Comparison of ENCODE assay signal across 16 cellular contexts in the genomic region with DNA sequence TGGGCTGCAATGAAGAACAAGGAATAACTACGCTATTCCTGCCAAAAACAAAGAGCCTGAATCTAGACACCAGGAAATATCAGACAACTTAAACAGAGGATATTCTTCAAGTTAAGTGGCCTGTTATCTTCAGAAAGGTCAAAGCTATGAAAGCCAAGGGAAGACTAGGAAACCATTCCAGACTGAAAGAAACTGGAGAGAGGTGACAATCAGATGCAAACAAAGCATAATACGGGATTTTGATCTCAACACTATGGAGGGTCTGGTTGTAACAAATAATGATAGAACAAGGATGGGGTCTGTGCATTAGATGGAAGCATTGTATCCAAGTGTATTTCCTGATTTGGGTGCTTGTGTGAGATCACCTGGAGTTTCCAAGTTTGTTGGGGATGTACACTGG. TPM values are rescaled to one million over a fixed set of nuclear protein-coding genes. Genes with fewer than 3 reads are reported as not detected.
DNase-seq lines count a peak whose midpoint lies in the region; ATAC-seq and TF ChIP-seq lines count a peak whose summit lies in the region.
"Had no signal": no experiment of that assay in that cellular context is flagged by ENCODE, and none has a peak within 500 bp of the region (broad histone marks: within the 10 kb centered on the region; RNA-seq: fewer than 3 reads in every experiment).

No MANE protein-coding gene starts in this region.

- H3K9me3 Mint-ChIP-seq in activated CD4-positive, alpha-beta T cell treated with anti-CD3 and anti-CD28 coated beads, Interleukin-2, amount 10 ng/mL, durations not matched to agents 24 days and 14 days, result no peaks in the 10 kb centered on the region
- H3K9me3 Mint-ChIP-seq in activated naive CD8-positive, alpha-beta T cell treated with anti-CD3 and anti-CD28 coated beads for 36 hours, result no peaks in the 10 kb centered on the region
- H3K9me3 Mint-ChIP-seq in neural crest cell, result no peaks in the 10 kb centered on the region

- intact Hi-C loops in activated CD4-positive, alpha-beta T cell treated with anti-CD3 and anti-CD28 coated beads, Interleukin-2, amount 10 ng/mL, durations not matched to agents 24 days and 14 days (cut with micrococcal nuclease), result loop anchor here (10.0 kb wide), 1 partner anchor 1791 kb away; no protein-coding TSS in a partner anchor

- no peaks in the 10 kb centered on the region for H3K27me3 Mint-ChIP-seq in activated CD4-positive, alpha-beta T cell treated with anti-CD3 and anti-CD28 coated beads, Interleukin-2, amount 10 ng/mL, durations not matched to agents 24 days and 14 days
- H3K27me3 Mint-ChIP-seq in activated naive CD8-positive, alpha-beta T cell treated with anti-CD3 and anti-CD28 coated beads for 36 hours, result no peaks in the 10 kb centered on the region
- no peaks in the 10 kb centered on the region for H3K27me3 Mint-ChIP-seq in neural crest cell (ENCODE audit: low read depth)

- DNase-seq in activated CD4-positive, alpha-beta T cell treated with anti-CD3 and anti-CD28 coated beads, Interleukin-2, amount 10 ng/mL, durations not matched to agents 24 days and 14 days, result no peak
- no peak for DNase-seq in activated CD4-positive, alpha-beta T cell treated with anti-CD3 and anti-CD28 coated beads, Interleukin-2, amount 50 U/mL, for 1 hour
- no peak for DNase-seq in activated naive CD8-positive, alpha-beta T cell treated with anti-CD3 and anti-CD28 coated beads for 36 hours
- no peak for DNase-seq in neural crest cell (ENCODE audit: low read depth, low spot score)
- no peak for DNase-seq in NCI-H1092 treated with DMSO at 0.1 percent for 48 hours (lab: John Stamatoyannopoulos, UW)
- DNase-seq: activated CD4-positive, CD25-positive, alpha-beta regulatory T cell treated with anti-CD3 and anti-CD28 coated beads, Interleukin-2, amount 50 U/mL, for 72 hours; activated gamma-delta T cell; central memory CD4-positive, alpha-beta T cell; midbrain; NCI-H1105 treated with DMSO at 0.1 percent for 48 hours; NCI-H2227 treated with DMSO at 0.1 percent for 48 hours; stimulated activated CD4-positive, alpha-beta T cell treated with anti-CD3 and anti-CD28 coated beads, Interleukin-12 subunit alpha, Interleukin-12 subunit beta, amount 100 ng/mL, for 4 hours had no signal

- peak overlapping the region; percentile 76; the same call in 1 of the 2 replicates for H3K4me2 ChIP-seq in KMS-11

- no peak overlapping the region for H2AFZ ChIP-seq in KMS-11 (ENCODE audit: low read depth)

- no peaks in the 10 kb centered on the region for H3K27me3 ChIP-seq in KMS-11 (ENCODE audit: insufficient read depth, low read depth)
- H3K27me3 ChIP-seq: gastroesophageal sphincter had no signal

- H3K36me3 Mint-ChIP-seq in activated CD4-positive, alpha-beta T cell treated with anti-CD3 and anti-CD28 coated beads, Interleukin-2, amount 10 ng/mL, durations not matched to agents 24 days and 14 days (ENCODE audit: low read depth), result peaks cover 28% of the 10 kb centered on the region
- H3K36me3 Mint-ChIP-seq in activated naive CD8-positive, alpha-beta T cell treated with anti-CD3 and anti-CD28 coated beads for 36 hours, result peaks cover 28% of the 10 kb centered on the region
- H3K36me3 Mint-ChIP-seq in neural crest cell (ENCODE audit: low read depth), result no peaks in the 10 kb centered on the region

- no peak overlapping the region for H3K9ac ChIP-seq in KMS-11

- no peaks in the 10 kb centered on the region; the same call in 1 of the 2 replicates for H3K36me3 ChIP-seq in KMS-11 (ENCODE audit: insufficient read depth)

- H3K27ac ChIP-seq in KMS-11, result no peak overlapping the region
- H3K27ac ChIP-seq: gastroesophageal sphincter had no signal

- H4K20me1 ChIP-seq in KMS-11 (ENCODE audit: insufficient read depth), result no peaks in the 10 kb centered on the region

- TF ChIP-seq CTCF in KMS-11 (conservative IDR thresholded peaks at IDR 0.05; ENCODE audit: low read depth, low read length), result no peak
- TF ChIP-seq CTCF in neural crest cell (conservative IDR thresholded peaks at IDR 0.05), result no peak

- peak overlapping the region; percentile 0 for H3K27ac Mint-ChIP-seq in activated CD4-positive, alpha-beta T cell treated with anti-CD3 and anti-CD28 coated beads, Interleukin-2, amount 10 ng/mL, durations not matched to agents 24 days and 14 days
- H3K27ac Mint-ChIP-seq in activated naive CD8-positive, alpha-beta T cell treated with anti-CD3 and anti-CD28 coated beads for 36 hours, result peak overlapping the region; percentile 49
- H3K27ac Mint-ChIP-seq in neural crest cell (ENCODE audit: unreplicated experiment), result no peak overlapping the region

- H3K4me1 Mint-ChIP-seq in activated CD4-positive, alpha-beta T cell treated with anti-CD3 and anti-CD28 coated beads, Interleukin-2, amount 10 ng/mL, durations not matched to agents 24 days and 14 days, result peaks cover 40% of the 10 kb centered on the region
- peaks cover 38% of the 10 kb centered on the region for H3K4me1 Mint-ChIP-seq in activated naive CD8-positive, alpha-beta T cell treated with anti-CD3 and anti-CD28 coated beads for 36 hours
- H3K4me1 Mint-ChIP-seq in neural crest cell, result peaks cover 23% of the 10 kb centered on the region

- H3K4me3 Mint-ChIP-seq in activated CD4-positive, alpha-beta T cell treated with anti-CD3 and anti-CD28 coated beads, Interleukin-2, amount 10 ng/mL, durations not matched to agents 24 days and 14 days, result peak overlapping the region; percentile 56
- H3K4me3 Mint-ChIP-seq in activated naive CD8-positive, alpha-beta T cell treated with anti-CD3 and anti-CD28 coated beads for 36 hours, result peak overlapping the region; percentile 55
- H3K4me3 Mint-ChIP-seq in neural crest cell, result peak overlapping the region; percentile 45

- peaks cover 44% of the 10 kb centered on the region for H3K4me1 ChIP-seq in KMS-11 (ENCODE audit: low read depth, poor library complexity, severe bottlenecking)

- H3K4me3 ChIP-seq in KMS-11 (IDR thresholded peaks at IDR 0.05; ENCODE audit: insufficient read depth, low read depth, low read length), result no peak overlapping the region
- H3K4me3 ChIP-seq: gastroesophageal sphincter had no signal

- ATAC-seq in GM19035 (IDR thresholded peaks at IDR 0.05; ENCODE audit: unreplicated experiment) (no peak), GM19324 (IDR thresholded peaks at IDR 0.05; ENCODE audit: low FRiP score, unreplicated experiment) (no peak)
- ATAC-seq: gastroesophageal sphincter had no signal

- peaks cover 72% of the 10 kb centered on the region for H3K79me2 ChIP-seq in KMS-11 (ENCODE audit: insufficient read depth, low read depth)

RNA-seq across cellular contexts. Expression of gene EPRS1, which starts 2.7 kb away (rescaled TPM):
- 182 and 200 TPM in 2 replicates for total RNA-seq in activated CD4-positive, alpha-beta T cell treated with anti-CD3 and anti-CD28 coated beads, Interleukin-2, amount 10 ng/mL, durations not matched to agents 24 days and 14 days
- total RNA-seq in activated naive CD8-positive, alpha-beta T cell treated with anti-CD3 and anti-CD28 coated beads for 36 hours, result 100 to 1,000 TPM; 222 to 237 TPM
- 98.7 TPM in 2 replicates for total RNA-seq in neural crest cell

RNA-seq across cellular contexts. Expression of gene BPNT1, which starts 45.9 kb away (rescaled TPM):
- total RNA-seq in activated CD4-positive, alpha-beta T cell treated with anti-CD3 and anti-CD28 coated beads, Interleukin-2, amount 10 ng/mL, durations not matched to agents 24 days and 14 days, result 24.9 and 27.2 TPM in 2 replicates
- 10 to 100 TPM; 23.6 to 26.1 TPM for total RNA-seq in activated naive CD8-positive, alpha-beta T cell treated with anti-CD3 and anti-CD28 coated beads for 36 hours
- total RNA-seq in neural crest cell, result 20.2 and 21.1 TPM in 2 replicates

RNA-seq across cellular contexts. Expression of gene IARS2, which starts 50.3 kb away (rescaled TPM):
- total RNA-seq in activated CD4-positive, alpha-beta T cell treated with anti-CD3 and anti-CD28 coated beads, Interleukin-2, amount 10 ng/mL, durations not matched to agents 24 days and 14 days, result 80.1 and 84.3 TPM in 2 replicates
- 10 to 100 TPM; 78.5 to 81.4 TPM for total RNA-seq in activated naive CD8-positive, alpha-beta T cell treated with anti-CD3 and anti-CD28 coated beads for 36 hours
- total RNA-seq in neural crest cell, result 65.1 and 66.9 TPM in 2 replicates
